8 cellular contexts compared by ENCODE assay signal in genomic region chr18:45686892-45687611, GRCh38. TPM values are rescaled to one million over a fixed set of nuclear protein-coding genes. Genes with fewer than 3 reads are reported as not detected.
DNase-seq lines count a peak whose midpoint lies in the region; ATAC-seq and TF ChIP-seq lines count a peak whose summit lies in the region.

No MANE protein-coding gene starts in this region.

- ATAC-seq in GM21381 (IDR thresholded peaks at IDR 0.05; ENCODE audit: unreplicated experiment) (peak; percentile 84), HG03575 (IDR thresholded peaks at IDR 0.05; ENCODE audit: extremely low read depth, insufficient number of reproducible peaks, low FRiP score, unreplicated experiment) (peak; percentile 88)
- peak; percentile 90 to 92 for ATAC-seq in activated CD4-positive, CD25-positive, alpha-beta regulatory T cell treated with anti-CD3 and anti-CD28 coated beads, Interleukin-2, amount 50 U/mL, for 24 hours

- CTCF ChIA-PET in GM10248 (lab: Yijun Ruan, JAX), result interaction anchor here (1.1 to 7.6 kb wide), 12 partner anchors 9 to 388 kb away, joined by 3 to 86 read pairs (median 3); partner anchors contain the start of gene PSTPIP2

- H3K9me3 Mint-ChIP-seq in glutamatergic neuron (ENCODE audit: unreplicated experiment), result peaks cover 4% of the 10 kb centered on the region

- POLR2A ChIA-PET in GM10248 (lab: Yijun Ruan, JAX), result no interaction called here

- DNase-seq in GM10248 (ENCODE audit: extremely low spot score) (peak; percentile 68), glutamatergic neuron (peak; percentile 29), HK-2 (ENCODE audit: unreplicated experiment) (no peak), NCI-H748 treated with DMSO at 0.1 percent for 48 hours (lab: John Stamatoyannopoulos, UW) (no peak), EL (no peak)

- H3K27ac Mint-ChIP-seq in glutamatergic neuron (ENCODE audit: unreplicated experiment), result peak overlapping the region; percentile 74

- no peaks in the 10 kb centered on the region for H3K36me3 Mint-ChIP-seq in glutamatergic neuron (ENCODE audit: unreplicated experiment)

- H3K4me3 Mint-ChIP-seq in glutamatergic neuron (ENCODE audit: unreplicated experiment), result peak overlapping the region; percentile 64

- peaks cover 21% of the 10 kb centered on the region for H3K27me3 Mint-ChIP-seq in glutamatergic neuron (ENCODE audit: unreplicated experiment)

- H3K4me1 Mint-ChIP-seq in glutamatergic neuron (ENCODE audit: low read depth, unreplicated experiment), result peaks cover 47% of the 10 kb centered on the region

- TF ChIP-seq CTCF in GM10248 (IDR thresholded peaks at IDR 0.05; ENCODE audit: control extremely low read depth, extremely low read depth, low read depth, missing control alignments) (no peak), glutamatergic neuron (IDR thresholded peaks at IDR 0.05; ENCODE audit: partially characterized antibody, unreplicated experiment) (no peak)

RNA-seq across cellular contexts. Expression of gene SLC14A1, which starts 36.9 kb away (rescaled TPM):
- total RNA-seq in glutamatergic neuron (ENCODE audit: unreplicated experiment), result not detected

Comparison
In these comparisons a context has a peak if more than half of its experiments do, and no peak if none do; other contexts are left out.
1. DNase-seq: peak in GM10248 (single experiment) and glutamatergic neuron (single experiment); none in HK-2 (single experiment), NCI-H748 treated with DMSO at 0.1 percent for 48 hours (single experiment) and EL (single experiment).
2. Peak in every context shown above with its lines, with median percentiles within 50 percentile points of each other: ATAC-seq.